21 cellular contexts compared by ENCODE assay signal in the genomic region with DNA sequence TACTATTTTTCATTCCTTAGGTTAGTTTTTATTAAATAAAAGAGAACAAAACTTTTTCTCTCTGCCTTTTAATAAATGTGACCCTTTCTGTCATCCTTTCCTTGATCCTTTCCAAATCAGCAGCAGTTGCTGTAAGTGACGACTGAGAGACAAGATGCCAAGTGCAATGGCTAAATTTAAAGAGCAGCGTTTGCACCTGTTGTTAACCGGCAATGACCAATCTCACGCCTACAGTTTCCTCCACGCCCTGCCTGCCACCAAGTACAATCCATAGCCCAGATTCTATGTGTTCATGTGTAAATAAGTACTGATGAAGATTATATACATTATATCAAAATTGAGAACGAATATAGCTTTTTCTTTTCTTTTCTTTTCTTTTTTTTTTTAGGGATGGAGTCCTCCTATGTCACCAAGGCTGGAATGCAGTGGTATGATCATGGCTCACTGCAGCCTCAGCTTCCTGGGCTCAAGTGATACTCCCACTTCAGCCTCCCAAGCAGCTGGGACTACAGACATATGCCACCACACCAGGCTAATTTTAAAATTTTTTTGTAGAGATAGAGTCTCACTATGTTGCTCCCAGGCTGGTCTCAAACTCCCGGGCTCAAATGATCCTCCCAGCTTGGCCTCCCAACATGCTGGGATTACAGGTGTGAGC.
"Had no signal": no experiment of that assay in that cellular context is flagged by ENCODE, and none has a peak within 500 bp of the region (broad histone marks: within the 10 kb centered on the region; RNA-seq: fewer than 3 reads in every experiment).

No MANE protein-coding gene starts in this region.

- H3K4me1 ChIP-seq: gastroesophageal sphincter, left lung, spleen, vagina had no signal

- H3K4me3 ChIP-seq: gastroesophageal sphincter, left lung, spleen, tibial artery, vagina had no signal

- H3K27ac Mint-ChIP-seq: activated naive CD8-positive, alpha-beta T cell treated with anti-CD3 and anti-CD28 coated beads, Interleukin-2, amount 10 ng/mL, durations not matched to agents 7 days and 5 days; nephron progenitor cell; stimulated activated effector memory CD8-positive, alpha-beta T cell treated with anti-CD3 and anti-CD28 coated beads, Interleukin-12 subunit alpha, Interleukin-12 subunit beta, amount 100 ng/mL, for 72 hours had no signal

- H3K27ac ChIP-seq: gastroesophageal sphincter, left lung, spleen, tibial artery, vagina had no signal

- FAIRE-seq: keratinocyte had no signal

- H3K36me3 ChIP-seq: gastroesophageal sphincter, left lung, spleen, tibial artery, vagina had no signal

- H3K36me3 Mint-ChIP-seq: activated naive CD8-positive, alpha-beta T cell treated with anti-CD3 and anti-CD28 coated beads, Interleukin-2, amount 10 ng/mL, durations not matched to agents 7 days and 5 days; stimulated activated effector memory CD8-positive, alpha-beta T cell treated with anti-CD3 and anti-CD28 coated beads, Interleukin-12 subunit alpha, Interleukin-12 subunit beta, amount 100 ng/mL, for 72 hours had no signal

- H3K4me3 Mint-ChIP-seq: activated naive CD8-positive, alpha-beta T cell treated with anti-CD3 and anti-CD28 coated beads, Interleukin-2, amount 10 ng/mL, durations not matched to agents 7 days and 5 days; nephron progenitor cell; stimulated activated effector memory CD8-positive, alpha-beta T cell treated with anti-CD3 and anti-CD28 coated beads, Interleukin-12 subunit alpha, Interleukin-12 subunit beta, amount 100 ng/mL, for 72 hours had no signal

- H3K27me3 Mint-ChIP-seq: progenitor cell of endocrine pancreas had no signal

- H3K27me3 ChIP-seq: gastroesophageal sphincter, left lung, spleen, tibial artery, vagina had no signal

- ATAC-seq: activated CD4-positive, CD25-positive, alpha-beta regulatory T cell treated with anti-CD3 and anti-CD28 coated beads, Interleukin-2, amount 50 U/mL, for 24 hours; gastroesophageal sphincter; left lung; right cardiac atrium; stimulated activated effector memory CD8-positive, alpha-beta T cell treated with anti-CD3 and anti-CD28 coated beads, Interleukin-12 subunit alpha, Interleukin-12 subunit beta, amount 100 ng/mL, for 72 hours had no signal

- H3K9me3 ChIP-seq: gastroesophageal sphincter, left lung, spleen, tibial artery, vagina had no signal

- H3K9me3 Mint-ChIP-seq: activated naive CD8-positive, alpha-beta T cell treated with anti-CD3 and anti-CD28 coated beads, Interleukin-2, amount 10 ng/mL, durations not matched to agents 7 days and 5 days; nephron progenitor cell; stimulated activated effector memory CD8-positive, alpha-beta T cell treated with anti-CD3 and anti-CD28 coated beads, Interleukin-12 subunit alpha, Interleukin-12 subunit beta, amount 100 ng/mL, for 72 hours had no signal

- DNase-seq: activated CD4-positive, alpha-beta T cell treated with anti-CD3 and anti-CD28 coated beads, Interleukin-2, amount 50 U/mL, for 1 hour; activated CD8-positive, alpha-beta memory T cell treated with anti-CD3 and anti-CD28 coated beads for 24 hours; activated naive CD8-positive, alpha-beta T cell treated with anti-CD3 and anti-CD28 coated beads, Interleukin-2, amount 10 ng/mL, durations not matched to agents 7 days and 5 days; anterior cingulate cortex; cerebellar nuclear complex; dermis blood vessel endothelial cell; erythroblast; left lung; mammary epithelial cell; nephron progenitor cell; occipital lobe; right cardiac atrium; spleen; T1000; tibial artery had no signal
